ENCODE assay signal across 40 cellular contexts in genomic region chrX:103236296-103236695, GRCh38. TPM values are rescaled to one million over a fixed set of nuclear protein-coding genes. Genes with fewer than 3 reads are reported as not detected.
"Had no signal": no experiment of that assay in that cellular context is flagged by ENCODE, and none has a peak within 500 bp of the region (broad histone marks: within the 10 kb centered on the region; RNA-seq: fewer than 3 reads in every experiment).

No MANE protein-coding gene starts in this region.

- H3K27me3 ChIP-seq: cardiac muscle cell had no signal

- H3K36me3 ChIP-seq: adrenal gland, cardiac muscle cell had no signal

- H3K4me3 Mint-ChIP-seq: activated B cell treated with CpG ODN at 0.5 μM for 24 hours; activated CD4-positive, alpha-beta memory T cell treated with anti-CD3 and anti-CD28 coated beads, Interleukin-2, amount 10 ng/mL, durations not matched to agents 7 days and 5 days; activated CD4-positive, alpha-beta T cell treated with anti-CD3 and anti-CD28 coated beads, Interleukin-2, amount 10 ng/mL, durations not matched to agents 7 days and 5 days; activated CD8-positive, alpha-beta memory T cell treated with anti-CD3 and anti-CD28 coated beads, Interleukin-2, amount 10 ng/mL, durations not matched to agents 7 days and 5 days; activated CD8-positive, alpha-beta T cell treated with anti-CD3 and anti-CD28 coated beads, Interleukin-2, amount 10 ng/mL, durations not matched to agents 7 days and 5 days; activated naive CD4-positive, alpha-beta T cell treated with anti-CD3 and anti-CD28 coated beads for 36 hours; activated naive CD8-positive, alpha-beta T cell treated with anti-CD3 and anti-CD28 coated beads for 36 hours; activated T-cell treated with anti-CD3 and anti-CD28 coated beads, Interleukin-2, amount 50 U/mL, for 4 hours; activated T-cell treated with anti-CD3 and anti-CD28 coated beads, Interleukin-2, amount 50 U/mL, for 72 hours; activated T-helper 1 cell treated with anti-CD3 and anti-CD28 coated beads, Interleukin-12 subunit alpha, Interleukin-12 subunit beta, Interleukin-2, Interleukin-4 antibody, amounts not matched to agents 30 ng/mL and 10 ng/mL and 1 ng/mL, durations not matched to agents 14 hours and 24 hours and 36 hours; activated T-helper 17 cell treated with anti-CD3 and anti-CD28 coated beads, Interleukin-2, amount 50 U/mL, for 72 hours; brain; central memory CD8-positive, alpha-beta T cell; T-cell; T-helper 17 cell had no signal

- H3K9me3 ChIP-seq: adrenal gland had no signal

- H3K27ac Mint-ChIP-seq: activated B cell treated with CpG ODN at 0.5 μM for 24 hours; activated CD4-positive, alpha-beta memory T cell treated with anti-CD3 and anti-CD28 coated beads, Interleukin-2, amount 10 ng/mL, durations not matched to agents 7 days and 5 days; activated CD4-positive, alpha-beta T cell treated with anti-CD3 and anti-CD28 coated beads, Interleukin-2, amount 10 ng/mL, durations not matched to agents 7 days and 5 days; activated CD8-positive, alpha-beta memory T cell treated with anti-CD3 and anti-CD28 coated beads, Interleukin-2, amount 10 ng/mL, durations not matched to agents 7 days and 5 days; activated CD8-positive, alpha-beta T cell treated with anti-CD3 and anti-CD28 coated beads, Interleukin-2, amount 10 ng/mL, durations not matched to agents 7 days and 5 days; activated naive CD4-positive, alpha-beta T cell treated with anti-CD3 and anti-CD28 coated beads for 36 hours; activated naive CD4-positive, alpha-beta T cell treated with anti-CD3 and anti-CD28 coated beads, Interleukin-2, amount 50 U/mL, for 72 hours; activated naive CD8-positive, alpha-beta T cell treated with anti-CD3 and anti-CD28 coated beads for 36 hours; activated T-cell treated with anti-CD3 and anti-CD28 coated beads, Interleukin-2, amount 50 U/mL, for 72 hours; activated T-helper 1 cell treated with anti-CD3 and anti-CD28 coated beads, Interleukin-12 subunit alpha, Interleukin-12 subunit beta, Interleukin-2, Interleukin-4 antibody, amounts not matched to agents 30 ng/mL and 10 ng/mL and 1 ng/mL, durations not matched to agents 14 hours and 24 hours and 36 hours; activated T-helper 17 cell treated with anti-CD3 and anti-CD28 coated beads, Interleukin-2, amount 50 U/mL, for 72 hours; brain; T-cell; T-helper 17 cell had no signal

- H3K27ac ChIP-seq: adrenal gland, cardiac muscle cell, VCaP had no signal

- H3K4me1 ChIP-seq: adrenal gland had no signal

- H3K4me3 ChIP-seq: adrenal gland, cardiac muscle cell had no signal

- DNase-seq: activated B cell treated with CpG ODN at 0.5 μM for 24 hours; activated CD4-positive, alpha-beta memory T cell treated with anti-CD3 and anti-CD28 coated beads, Interleukin-2, amount 10 ng/mL, durations not matched to agents 7 days and 5 days; activated CD4-positive, alpha-beta T cell treated with anti-CD3 and anti-CD28 coated beads for 4 hours; activated CD4-positive, alpha-beta T cell treated with anti-CD3 and anti-CD28 coated beads, Interleukin-2, amount 10 ng/mL, durations not matched to agents 7 days and 5 days; activated CD4-positive, alpha-beta T cell treated with anti-CD3 and anti-CD28 coated beads, Interleukin-2, amount 50 U/mL, for 48 hours; activated CD4-positive, CD25-positive, alpha-beta regulatory T cell treated with anti-CD3 and anti-CD28 coated beads, Interleukin-2, amount 50 U/mL, for 72 hours; activated CD8-positive, alpha-beta memory T cell treated with anti-CD3 and anti-CD28 coated beads for 24 hours; activated CD8-positive, alpha-beta memory T cell treated with anti-CD3 and anti-CD28 coated beads, Interleukin-2, amount 10 ng/mL, durations not matched to agents 7 days and 5 days; activated CD8-positive, alpha-beta T cell treated with anti-CD3 and anti-CD28 coated beads, Interleukin-2, amount 10 ng/mL, durations not matched to agents 7 days and 5 days; activated effector memory CD4-positive, alpha-beta T cell treated with anti-CD3 and anti-CD28 coated beads, Interleukin-2, amount 50 U/mL, for 16 hours; activated gamma-delta T cell treated with Interleukin-2 at 50 U/mL for 16 hours; activated naive CD4-positive, alpha-beta T cell; activated naive CD4-positive, alpha-beta T cell treated with anti-CD3 and anti-CD28 coated beads for 36 hours; activated naive CD4-positive, alpha-beta T cell treated with anti-CD3 and anti-CD28 coated beads, Interleukin-2, amount 50 U/mL, for 16 hours; activated naive CD8-positive, alpha-beta T cell treated with anti-CD3 and anti-CD28 coated beads for 36 hours; activated T-cell treated with anti-CD3 and anti-CD28 coated beads for 4 hours; activated T-cell treated with anti-CD3 and anti-CD28 coated beads, Interleukin-2, amount 50 U/mL, for 1 hour; activated T-cell treated with anti-CD3 and anti-CD28 coated beads, Interleukin-2, amount 50 U/mL, for 4 hours; activated T-cell treated with anti-CD3 and anti-CD28 coated beads, Interleukin-2, amount 50 U/mL, for 72 hours; adrenal gland; amniotic stem cell; aorta; caudate nucleus; cerebellar nuclear complex; T-cell; T-helper 17 cell; T-helper 9 cell had no signal

- H3K4me1 Mint-ChIP-seq: activated B cell treated with CpG ODN at 0.5 μM for 24 hours; activated CD4-positive, alpha-beta memory T cell treated with anti-CD3 and anti-CD28 coated beads, Interleukin-2, amount 10 ng/mL, durations not matched to agents 7 days and 5 days; activated CD4-positive, alpha-beta T cell treated with anti-CD3 and anti-CD28 coated beads, Interleukin-2, amount 10 ng/mL, durations not matched to agents 7 days and 5 days; activated CD8-positive, alpha-beta memory T cell treated with anti-CD3 and anti-CD28 coated beads, Interleukin-2, amount 10 ng/mL, durations not matched to agents 7 days and 5 days; activated naive CD8-positive, alpha-beta T cell treated with anti-CD3 and anti-CD28 coated beads for 36 hours; activated T-helper 17 cell treated with anti-CD3 and anti-CD28 coated beads, Interleukin-2, amount 50 U/mL, for 72 hours; brain; central memory CD8-positive, alpha-beta T cell; T-cell; T-helper 17 cell had no signal

- ATAC-seq: activated CD8-positive, alpha-beta memory T cell treated with anti-CD3 and anti-CD28 coated beads, Interleukin-2, amount 10 ng/mL, durations not matched to agents 7 days and 5 days; activated CD8-positive, alpha-beta T cell treated with anti-CD3 and anti-CD28 coated beads, Interleukin-2, amount 10 ng/mL, durations not matched to agents 7 days and 5 days; activated naive CD4-positive, alpha-beta T cell treated with anti-CD3 and anti-CD28 coated beads, Interleukin-2, amount 50 U/mL, for 72 hours; activated T-cell treated with anti-CD3 and anti-CD28 coated beads, Interleukin-2, amount 50 U/mL, for 4 hours; activated T-cell treated with anti-CD3 and anti-CD28 coated beads, Interleukin-2, amount 50 U/mL, for 72 hours; activated T-helper 17 cell treated with anti-CD3 and anti-CD28 coated beads, Interleukin-2, amount 50 U/mL, for 72 hours; T-cell; T-helper 17 cell had no signal

- H3K36me3 Mint-ChIP-seq: activated CD8-positive, alpha-beta memory T cell treated with anti-CD3 and anti-CD28 coated beads, Interleukin-2, amount 10 ng/mL, durations not matched to agents 7 days and 5 days; activated naive CD4-positive, alpha-beta T cell treated with anti-CD3 and anti-CD28 coated beads, Interleukin-2, amount 50 U/mL, for 72 hours; activated naive CD8-positive, alpha-beta T cell treated with anti-CD3 and anti-CD28 coated beads for 36 hours; brain; T-cell had no signal

- H3K27me3 Mint-ChIP-seq: activated B cell treated with CpG ODN at 0.5 μM for 24 hours; activated CD4-positive, alpha-beta memory T cell treated with anti-CD3 and anti-CD28 coated beads, Interleukin-2, amount 10 ng/mL, durations not matched to agents 7 days and 5 days; activated CD8-positive, alpha-beta memory T cell treated with anti-CD3 and anti-CD28 coated beads, Interleukin-2, amount 10 ng/mL, durations not matched to agents 7 days and 5 days; activated naive CD8-positive, alpha-beta T cell treated with anti-CD3 and anti-CD28 coated beads for 36 hours; activated T-helper 17 cell treated with anti-CD3 and anti-CD28 coated beads, Interleukin-2, amount 50 U/mL, for 72 hours; T-helper 17 cell had no signal

- H3K9me3 Mint-ChIP-seq: activated B cell treated with CpG ODN at 0.5 μM for 24 hours; activated CD4-positive, alpha-beta memory T cell treated with anti-CD3 and anti-CD28 coated beads, Interleukin-2, amount 10 ng/mL, durations not matched to agents 7 days and 5 days; activated CD4-positive, alpha-beta T cell treated with anti-CD3 and anti-CD28 coated beads, Interleukin-2, amount 10 ng/mL, durations not matched to agents 7 days and 5 days; activated naive CD4-positive, alpha-beta T cell treated with anti-CD3 and anti-CD28 coated beads for 36 hours; activated naive CD4-positive, alpha-beta T cell treated with anti-CD3 and anti-CD28 coated beads, Interleukin-2, amount 50 U/mL, for 72 hours; activated naive CD8-positive, alpha-beta T cell treated with anti-CD3 and anti-CD28 coated beads for 36 hours; activated T-cell treated with anti-CD3 and anti-CD28 coated beads, Interleukin-2, amount 50 U/mL, for 4 hours; activated T-cell treated with anti-CD3 and anti-CD28 coated beads, Interleukin-2, amount 50 U/mL, for 72 hours; activated T-helper 1 cell treated with anti-CD3 and anti-CD28 coated beads, Interleukin-12 subunit alpha, Interleukin-12 subunit beta, Interleukin-2, Interleukin-4 antibody, amounts not matched to agents 30 ng/mL and 10 ng/mL and 1 ng/mL, durations not matched to agents 14 hours and 24 hours and 36 hours; activated T-helper 17 cell treated with anti-CD3 and anti-CD28 coated beads, Interleukin-2, amount 50 U/mL, for 72 hours; central memory CD8-positive, alpha-beta T cell; T-cell had no signal

- FAIRE-seq: astrocyte, bronchial epithelial cell, TTC549 had no signal

RNA-seq across cellular contexts. Expression of gene TCEAL5, which starts 40.3 kb away (rescaled TPM):
- total RNA-seq: activated B cell treated with CpG ODN at 0.5 μM for 24 hours; activated CD4-positive, alpha-beta memory T cell treated with anti-CD3 and anti-CD28 coated beads, Interleukin-2, amount 10 ng/mL, durations not matched to agents 7 days and 5 days; activated CD4-positive, alpha-beta T cell treated with anti-CD3 and anti-CD28 coated beads, Interleukin-2, amount 10 ng/mL, durations not matched to agents 7 days and 5 days; activated CD8-positive, alpha-beta memory T cell treated with anti-CD3 and anti-CD28 coated beads, Interleukin-2, amount 10 ng/mL, durations not matched to agents 7 days and 5 days; activated CD8-positive, alpha-beta T cell treated with anti-CD3 and anti-CD28 coated beads, Interleukin-2, amount 10 ng/mL, durations not matched to agents 7 days and 5 days; activated naive CD4-positive, alpha-beta T cell treated with anti-CD3 and anti-CD28 coated beads, Interleukin-2, amount 50 U/mL, for 72 hours; activated naive CD8-positive, alpha-beta T cell treated with anti-CD3 and anti-CD28 coated beads for 36 hours; activated T-cell treated with anti-CD3 and anti-CD28 coated beads, Interleukin-2, amount 50 U/mL, for 4 hours; activated T-cell treated with anti-CD3 and anti-CD28 coated beads, Interleukin-2, amount 50 U/mL, for 72 hours; activated T-helper 1 cell treated with anti-CD3 and anti-CD28 coated beads, Interleukin-12 subunit alpha, Interleukin-12 subunit beta, Interleukin-2, Interleukin-4 antibody, amounts not matched to agents 30 ng/mL and 10 ng/mL and 1 ng/mL, durations not matched to agents 14 hours and 24 hours and 36 hours; activated T-helper 17 cell treated with anti-CD3 and anti-CD28 coated beads, Interleukin-2, amount 50 U/mL, for 72 hours; bronchial epithelial cell; chondrocyte; T-cell; T-helper 1 cell treated with Interleukin-12 subunit alpha and Interleukin-12 subunit beta and Interleukin-4 antibody, amounts not matched to agents 30 ng/mL and 1 ng/mL, for 36 hours; T-helper 17 cell; T-helper 2 cell treated with Interferon-gamma antibody and Interleukin-4, amounts not matched to agents 100 ng/mL and 5 ng/mL, for 36 hours had no signal
